In the genomic region with DNA sequence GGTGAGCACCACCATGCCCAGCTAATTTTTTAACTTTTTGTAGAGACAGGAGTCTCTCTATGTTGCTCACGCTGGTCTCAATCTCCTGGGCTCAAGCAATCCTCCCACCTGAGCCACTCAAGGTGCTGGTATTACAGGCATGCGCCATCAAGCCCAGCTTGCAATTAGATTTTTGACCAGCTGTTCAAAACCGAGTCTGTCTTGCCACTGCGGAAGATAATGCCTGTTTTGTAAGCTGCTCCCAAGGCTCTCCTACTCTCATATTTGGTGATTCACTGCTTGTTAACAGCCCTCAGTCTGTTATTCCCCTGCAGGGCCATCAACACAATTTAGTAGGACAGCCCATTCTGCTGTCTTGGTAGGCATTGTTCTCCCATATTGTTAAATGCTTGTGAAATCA, we compare ENCODE assay signal across 18 cellular contexts. TPM values are rescaled to one million over a fixed set of nuclear protein-coding genes. Genes with fewer than 3 reads are reported as not detected.
DNase-seq lines count a peak whose midpoint lies in the region; ATAC-seq and TF ChIP-seq lines count a peak whose summit lies in the region.
"Had no signal": no experiment of that assay in that cellular context is flagged by ENCODE, and none has a peak within 500 bp of the region (broad histone marks: within the 10 kb centered on the region; RNA-seq: fewer than 3 reads in every experiment).

No MANE protein-coding gene starts in this region.

- no peak overlapping the region for H3K4ac ChIP-seq in H9 (ENCODE audit: low read depth, low read length)

- H3K36me3 ChIP-seq in OCI-LY7 (ENCODE audit: insufficient read depth, low read length) = no peaks in the 10 kb centered on the region
- H3K36me3 ChIP-seq: left lung had no signal

- no peak overlapping the region for H3K23ac ChIP-seq in H9 (ENCODE audit: insufficient read length, low read depth, low read length)

- no peak overlapping the region for H4K5ac ChIP-seq in H9 (ENCODE audit: insufficient read length, low read depth, low read length)

- peak; percentile 58 for DNase-seq in NCI-H748 (lab: John Stamatoyannopoulos, UW; ENCODE audit: unreplicated experiment)
- no peak for DNase-seq in NCI-H748 treated with DMSO at 0.1 percent for 48 hours (lab: John Stamatoyannopoulos, UW)
- DNase-seq in H9 = no peak
- DNase-seq in OCI-LY7 (ENCODE audit: low spot score) = no peak
- DNase-seq in myocyte (ENCODE audit: low read depth) = peak; percentile 20
- DNase-seq: activated effector memory CD4-positive, alpha-beta T cell treated with anti-CD3 and anti-CD28 coated beads, Interleukin-2, amount 50 U/mL, for 16 hours; aorta; CD8-positive, alpha-beta T cell; EL; foreskin fibroblast; left lung; mucosa of descending colon; T-helper 17 cell had no signal

- no peak overlapping the region for H3K14ac ChIP-seq in H9 (ENCODE audit: insufficient read depth, low read length)

- H4K91ac ChIP-seq in H9 (ENCODE audit: insufficient read length, low read depth, low read length) = no peak overlapping the region

- no peak for ATAC-seq in GM21447 (IDR thresholded peaks at IDR 0.05; ENCODE audit: unreplicated experiment)
- no peak for ATAC-seq in HG03095 (IDR thresholded peaks at IDR 0.05; ENCODE audit: unreplicated experiment)
- no peak for ATAC-seq in GM21576 (IDR thresholded peaks at IDR 0.05; ENCODE audit: unreplicated experiment)
- ATAC-seq: activated CD4-positive, CD25-positive, alpha-beta regulatory T cell treated with anti-CD3 and anti-CD28 coated beads, Interleukin-2, amount 50 U/mL, for 24 hours; CD8-positive, alpha-beta T cell; T-helper 17 cell had no signal

- H3K4me1 ChIP-seq in H9 (ENCODE audit: insufficient read depth, low read length) = peaks cover 7% of the 10 kb centered on the region; the same call in 1 of the 2 replicates
- peaks cover 32% of the 10 kb centered on the region for H3K4me1 ChIP-seq in OCI-LY7 (ENCODE audit: insufficient read depth, low read length, poor library complexity, severe bottlenecking)

- H2AFZ ChIP-seq in H9 (ENCODE audit: low read length) (no peak overlapping the region), OCI-LY7 (ENCODE audit: low read length) (no peak overlapping the region)

- no peak overlapping the region for H3K18ac ChIP-seq in H9 (ENCODE audit: insufficient read length, low read depth, low read length)

- no peaks in the 10 kb centered on the region for H3K79me1 ChIP-seq in H9 (ENCODE audit: insufficient read depth, low read depth, low read length, poor library complexity, severe bottlenecking)

- no peak overlapping the region for H2AK5ac ChIP-seq in H9 (ENCODE audit: insufficient read length, low read length)

- H3T11ph ChIP-seq in H9 (ENCODE audit: low read length) = no peak overlapping the region

- H3K27ac ChIP-seq in H9 (ENCODE audit: insufficient read length, low read depth, low read length) = no peak overlapping the region
- H3K27ac ChIP-seq in OCI-LY7 (ENCODE audit: low read depth, low read length, poor library complexity, severe bottlenecking) = no peak overlapping the region
- H3K27ac ChIP-seq: coronary artery, left lung had no signal

- H3K27me3 Mint-ChIP-seq in H9 (ENCODE audit: low read depth) = peaks cover 28% of the 10 kb centered on the region

- BruUV-seq in OCI-LY7 (replicated peaks; lab: Mats Ljungman, UMichigan) = no TSS peak

- no peak overlapping the region; a peak in 1 of 7 replicates for H3K27ac Mint-ChIP-seq in H9
- H3K27ac Mint-ChIP-seq: CD8-positive, alpha-beta T cell; T-helper 17 cell had no signal

- peaks cover 3% of the 10 kb centered on the region; the same call in 1 of the 2 replicates for H3K27me3 ChIP-seq in H9 (ENCODE audit: insufficient read depth, low read length)

- peaks cover 0 to 7% (median 0%) of the 10 kb centered on the region in 3 experiments; a peak in 4 of 7 replicates for H3K36me3 Mint-ChIP-seq in H9 (ENCODE audit: insufficient read depth in 1 of 3, low read depth in 3 of 3)
- H3K36me3 Mint-ChIP-seq: CD8-positive, alpha-beta T cell had no signal

- peak overlapping the region; percentile 72 to 83; a peak in 4 of 5 replicates for H3K4me3 Mint-ChIP-seq in H9

- no peaks in the 10 kb centered on the region for H3K9me2 ChIP-seq in OCI-LY7 (ENCODE audit: insufficient read depth, low read length)

- H3K9ac ChIP-seq in H9 (ENCODE audit: extremely low read depth, insufficient read length, low read length) = no peak overlapping the region

- H3K56ac ChIP-seq in H9 (ENCODE audit: insufficient read length, low read depth, low read length) = no peak overlapping the region

- H4K8ac ChIP-seq in H9 (replicated peaks; ENCODE audit: insufficient read length, low read depth, low read length) = no peak overlapping the region

- H3K4me1 Mint-ChIP-seq in H9 = peaks cover 20 to 38% of the 10 kb centered on the region in 2 experiments

- H3K79me2 ChIP-seq in H9 (ENCODE audit: insufficient read depth, low read length) = no peaks in the 10 kb centered on the region
- H3K79me2 ChIP-seq in OCI-LY7 (ENCODE audit: insufficient read depth, low read depth, low read length) = no peaks in the 10 kb centered on the region

- intact Hi-C loops in OCI-LY7 (cut with micrococcal nuclease; ENCODE audit: unreplicated experiment) = loop anchor here (2.0 to 5.0 kb wide), 2 partner anchors 72 to 205 kb away; no protein-coding TSS in a partner anchor

- H2BK12ac ChIP-seq in H9 (ENCODE audit: insufficient read length, low read depth, low read length) = no peak overlapping the region

- H2BK15ac ChIP-seq in H9 (ENCODE audit: low read depth, low read length) = no peak overlapping the region

- TF ChIP-seq CTCF in H9 (conservative IDR thresholded peaks at IDR 0.05) = no peak
- TF ChIP-seq CTCF in OCI-LY7 (conservative IDR thresholded peaks at IDR 0.05; ENCODE audit: low read length) = no peak

- POLR2A ChIA-PET in OCI-LY7 (lab: Charles Lee) = interaction anchor here (0.6 to 2.1 kb wide), 8 partner anchors 12 to 1159 kb away, joined by 3 to 10 read pairs (median 5); no protein-coding TSS in a partner anchor

- no CpG with 5 or more reads among the region's 4 CpGs for WGBS in H9 (ENCODE audit: extremely low coverage, insufficient read length, low lambda C conversion rate)

- H3K23me2 ChIP-seq in H9 (ENCODE audit: insufficient read length, low read depth, low read length, poor library complexity, severe bottlenecking) = peaks cover 3% of the 10 kb centered on the region

- no peak overlapping the region for H2BK20ac ChIP-seq in H9 (ENCODE audit: low read depth, low read length, poor library complexity, severe bottlenecking)

- no peak overlapping the region for H2BK120ac ChIP-seq in H9 (ENCODE audit: low read depth, low read length, poor library complexity, severe bottlenecking)

- H4K20me1 ChIP-seq in H9 (ENCODE audit: control insufficient read depth, insufficient read depth, insufficient read length) (no peaks in the 10 kb centered on the region), OCI-LY7 (ENCODE audit: insufficient read depth, low read length) (no peaks in the 10 kb centered on the region)

- CTCF ChIA-PET in OCI-LY7 (lab: Charles Lee; ENCODE audit: unreplicated experiment) = no interaction called here

- H3K4me2 ChIP-seq in H9 (ENCODE audit: insufficient read depth, insufficient read length, low read length) = no peak overlapping the region
- H3K4me2 ChIP-seq in OCI-LY7 (ENCODE audit: low read length) = peak overlapping the region; percentile 93; the same call in 1 of the 2 replicates

- H2BK5ac ChIP-seq in H9 (ENCODE audit: insufficient read length, low read length) = no peak overlapping the region

- H3K9me3 ChIP-seq in H9 (ENCODE audit: control insufficient read depth, low read depth, low read length) (no peaks in the 10 kb centered on the region), OCI-LY7 (ENCODE audit: low read length) (no peaks in the 10 kb centered on the region)
- H3K9me3 ChIP-seq: left lung, mucosa of descending colon had no signal

- H3K4me3 ChIP-seq in OCI-LY7 (ENCODE audit: low read depth, low read length, poor library complexity, severe bottlenecking) = no peak overlapping the region
- H3K4me3 ChIP-seq: coronary artery, left lung, mucosa of descending colon had no signal

- H3K9me3 Mint-ChIP-seq in H9 = peaks cover 2 to 6% of the 10 kb centered on the region in 2 experiments; a peak in 4 of 5 replicates

RNA-seq across cellular contexts. Expression of gene MCCC1, which starts 17.8 kb away (rescaled TPM):
- total RNA-seq in H9 (2021) (18.3 and 21.1 TPM in 2 replicates), OCI-LY7 (2022) (55.2 and 57.5 TPM in 2 replicates), myocyte (24.5 and 33.0 TPM in 2 replicates)
- total RNA-seq in OCI-LY7 (2014; rRNA removed; shearing (Covaris generic)) = 29.9 and 39.9 TPM in 2 replicates
- polyA plus RNA-seq in myocyte (2012) = 11.1 TPM

RNA-seq across cellular contexts. Expression of gene LAMP3, which starts 45.5 kb away (rescaled TPM):
- total RNA-seq in H9 (2021) = 0.15 TPM in 1 of 2 replicates, not detected in the other
- total RNA-seq in OCI-LY7 (2014; rRNA removed; shearing (Covaris generic)) = not detected in 2 replicates
- total RNA-seq in OCI-LY7 (2022) = not detected in 2 replicates
- not detected in 2 replicates for total RNA-seq in myocyte
- 0.09 TPM for polyA plus RNA-seq in myocyte (2012)

Comparison
In these comparisons a context has a peak if more than half of its experiments do, and no peak if none do; other contexts are left out.
1. DNase-seq: peak in NCI-H748 (single experiment) and myocyte (single experiment); none in NCI-H748 treated with DMSO at 0.1 percent for 48 hours (single experiment), H9 (single experiment) and OCI-LY7 (single experiment).